ENCODE assay signal across 11 cellular contexts in genomic region chr15:30573012-30573491, GRCh38. TPM values are rescaled to one million over a fixed set of nuclear protein-coding genes. Genes with fewer than 3 reads are reported as not detected.
DNase-seq lines count a peak whose midpoint lies in the region; ATAC-seq, FAIRE-seq and TF ChIP-seq lines count a peak whose summit lies in the region.
"Not testable (repeated sequence)": the region's sequence is repeated elsewhere in the genome, so short reads cannot be mapped to it uniquely, and the experiment has no call there.
"Had no signal": no experiment of that assay in that cellular context is flagged by ENCODE, and none has a peak within 500 bp of the region (broad histone marks: within the 10 kb centered on the region; RNA-seq: fewer than 3 reads in every experiment).

No MANE protein-coding gene starts in this region.

- not testable (repeated sequence) for DNase-seq in A549 (ENCODE audit: low read depth in 1 of 2, low spot score in 1 of 2); Jurkat, Clone E6-1 (ENCODE audit: low read depth, low spot score); activated B cell treated with CpG ODN at 0.5 μM for 24 hours; body of pancreas; fibroblast of pulmonary artery (ENCODE audit: low read depth); left colon; natural killer cell treated with Interleukin-12 subunit alpha and Interleukin-12 subunit beta and Interleukin-15 and Interleukin-18, amount 100 ng/mL, for 72 hours (ENCODE audit: low spot score); stimulated activated naive CD8-positive, alpha-beta T cell treated with anti-CD3 and anti-CD28 coated beads, Interleukin-15, amount 100 ng/mL, for 72 hours

- intact Hi-C loops in activated B cell treated with CpG ODN at 0.5 μM for 24 hours (cut with micrococcal nuclease); body of pancreas (cut with DNase I); left colon (cut with DNase I, micrococcal nuclease): not testable (repeated sequence)

- H3K36me3 Mint-ChIP-seq in activated B cell treated with CpG ODN at 0.5 μM for 24 hours (ENCODE audit: low read depth); natural killer cell treated with Interleukin-12 subunit alpha and Interleukin-12 subunit beta and Interleukin-15 and Interleukin-18, amount 100 ng/mL, for 72 hours: not testable (repeated sequence)

- H3K27ac ChIP-seq in A549, body of pancreas: not testable (repeated sequence)

- not testable (repeated sequence) for H3K9me3 Mint-ChIP-seq in activated B cell treated with CpG ODN at 0.5 μM for 24 hours; natural killer cell treated with Interleukin-12 subunit alpha and Interleukin-12 subunit beta and Interleukin-15 and Interleukin-18, amount 100 ng/mL, for 72 hours; stimulated activated naive CD8-positive, alpha-beta T cell treated with anti-CD3 and anti-CD28 coated beads, Interleukin-15, amount 100 ng/mL, for 72 hours

- H3K27me3 Mint-ChIP-seq in activated B cell treated with CpG ODN at 0.5 μM for 24 hours; natural killer cell treated with Interleukin-12 subunit alpha and Interleukin-12 subunit beta and Interleukin-15 and Interleukin-18, amount 100 ng/mL, for 72 hours; stimulated activated naive CD8-positive, alpha-beta T cell treated with anti-CD3 and anti-CD28 coated beads, Interleukin-15, amount 100 ng/mL, for 72 hours: not testable (repeated sequence)

- not testable (repeated sequence) for FAIRE-seq in A549 (lab: Jason Lieb, UNC)

- ATAC-seq in A549, result peak; percentile 92 to 96
- peak; percentile 84 for ATAC-seq in activated B cell treated with CpG ODN at 0.5 μM for 24 hours (ENCODE audit: low read depth)
- peak; percentile 62 for ATAC-seq in body of pancreas
- ATAC-seq in left colon, result peak; percentile 70
- peak; percentile 80 to 85 for ATAC-seq in natural killer cell treated with Interleukin-12 subunit alpha and Interleukin-12 subunit beta and Interleukin-15 and Interleukin-18, amount 100 ng/mL, for 72 hours
- ATAC-seq in stimulated activated naive CD8-positive, alpha-beta T cell treated with anti-CD3 and anti-CD28 coated beads, Interleukin-15, amount 100 ng/mL, for 72 hours, result peak; percentile 70

- TF ChIP-seq EP300 in A549 (IDR thresholded peaks at IDR 0.05), result not testable (repeated sequence)

- POLR2A ChIA-PET in A549 (lab: Yijun Ruan, JAX); activated B cell treated with CpG ODN at 0.5 μM for 24 hours (lab: Charles Lee): not testable (repeated sequence)

- H3K27ac Mint-ChIP-seq in activated B cell treated with CpG ODN at 0.5 μM for 24 hours; natural killer cell treated with Interleukin-12 subunit alpha and Interleukin-12 subunit beta and Interleukin-15 and Interleukin-18, amount 100 ng/mL, for 72 hours; stimulated activated naive CD8-positive, alpha-beta T cell treated with anti-CD3 and anti-CD28 coated beads, Interleukin-15, amount 100 ng/mL, for 72 hours: not testable (repeated sequence)

- H3K27me3 ChIP-seq in body of pancreas, result not testable (repeated sequence)

- H3K9me3 ChIP-seq in A549, body of pancreas: not testable (repeated sequence)

- H3K36me3 ChIP-seq in body of pancreas (replicated peaks in 1 of 2; ENCODE audit: insufficient read depth in 1 of 2, low read depth in 2 of 2), result not testable (repeated sequence)

- not testable (repeated sequence) for H3K4me1 ChIP-seq in A549, body of pancreas

- not testable (repeated sequence) for TF ChIP-seq CTCF in A549 (IDR thresholded peaks at IDR 0.05); activated B cell treated with CpG ODN at 0.5 μM for 24 hours (IDR thresholded peaks at IDR 0.05); body of pancreas (IDR thresholded peaks at IDR 0.05); fibroblast of pulmonary artery (IDR thresholded peaks at IDR 0.05; ENCODE audit: low read length, missing control alignments)

- CTCF ChIA-PET in A549 (lab: Yijun Ruan, JAX); activated B cell treated with CpG ODN at 0.5 μM for 24 hours (lab: Charles Lee): not testable (repeated sequence)

- TF ChIP-seq RAD21 in A549 (conservative IDR thresholded peaks at IDR 0.05 in 1 of 2, IDR thresholded peaks at IDR 0.05 in 1 of 2), result not testable (repeated sequence)

- no CpG with 5 or more reads among the region's 38 CpGs for WGBS in A549 (ENCODE audit: missing lambda C conversion rate)
- WGBS in body of pancreas, 2 donors, result no CpG with 5 or more reads among the region's 38 CpGs

- peak overlapping the region; percentile 39; the same call in 2 of the 3 replicates for H3K4me3 ChIP-seq in A549
- peak overlapping the region; percentile 24; the same call in 1 of the 2 replicates for H3K4me3 ChIP-seq in Jurkat, Clone E6-1 (ENCODE audit: low read length)
- not testable (repeated sequence) for H3K4me3 ChIP-seq in body of pancreas
- peak overlapping the region; percentile 27 for H3K4me3 ChIP-seq in fibroblast of pulmonary artery (replicated peaks; ENCODE audit: low read depth, low read length)

- not testable (repeated sequence) for TF ChIP-seq POLR2A in A549 (IDR thresholded peaks at IDR 0.05; ENCODE audit: low read length); body of pancreas (IDR thresholded peaks at IDR 0.05)

- not testable (repeated sequence) for H3K4me1 Mint-ChIP-seq in activated B cell treated with CpG ODN at 0.5 μM for 24 hours; natural killer cell treated with Interleukin-12 subunit alpha and Interleukin-12 subunit beta and Interleukin-15 and Interleukin-18, amount 100 ng/mL, for 72 hours (ENCODE audit: low read depth in 2 of 2); stimulated activated naive CD8-positive, alpha-beta T cell treated with anti-CD3 and anti-CD28 coated beads, Interleukin-15, amount 100 ng/mL, for 72 hours

- not testable (repeated sequence) for H3K4me2 ChIP-seq in A549

- H3K4me3 Mint-ChIP-seq in activated B cell treated with CpG ODN at 0.5 μM for 24 hours; natural killer cell treated with Interleukin-12 subunit alpha and Interleukin-12 subunit beta and Interleukin-15 and Interleukin-18, amount 100 ng/mL, for 72 hours; stimulated activated naive CD8-positive, alpha-beta T cell treated with anti-CD3 and anti-CD28 coated beads, Interleukin-15, amount 100 ng/mL, for 72 hours: not testable (repeated sequence)

RNA-seq across cellular contexts. Expression of gene GOLGA8Q, which starts 21.2 kb away (rescaled TPM):
- polyA plus RNA-seq in A549 (2011; rRNA removed), result 0.34 and 0.45 TPM in 2 replicates
- 0.07 and 0.08 TPM in 2 replicates for polyA plus RNA-seq in A549 (2012; cell fraction: cytosol; rRNA removed)
- polyA plus RNA-seq in A549 (2012; cell fraction: nucleus; rRNA removed), result 0.40 and 0.44 TPM in 2 replicates
- 0.12 to 0.36 TPM (median 0.25 TPM) in 3 replicates for polyA plus RNA-seq in A549 (2017; fragmentation: RNase III; extraction: RNeasy Plus Mini Kit Qiagen cat#74134 plus additional on column Dnase treatment)
- polyA minus RNA-seq in A549 (2011; rRNA and poly(A)+ RNA removed), result 0.12 and 0.15 TPM in 2 replicates
- polyA plus RNA-seq in Jurkat, Clone E6-1 (2012; ENCODE audit: insufficient read depth, insufficient read length), result not detected
- total RNA-seq in activated B cell treated with CpG ODN at 0.5 μM for 24 hours, result 0.64 and 1.8 TPM in 2 replicates
- 1 to 10 TPM in 1 of 2 donors, under 1 TPM in 1; 0.26 to 1.3 TPM for total RNA-seq in body of pancreas
- under 1 TPM in 1 of 2 donors, not detected in 1; 0.43 TPM for total RNA-seq in left colon
- 10 to 100 TPM; 27.5 to 28.6 TPM for total RNA-seq in natural killer cell treated with Interleukin-12 subunit alpha and Interleukin-12 subunit beta and Interleukin-15 and Interleukin-18, amount 100 ng/mL, for 72 hours
- total RNA-seq: endodermal cell, M059J had no signal

RNA-seq across cellular contexts. Expression of gene GOLGA8H, which starts 30.8 kb away (rescaled TPM):
- polyA plus RNA-seq in A549 (2011; rRNA removed), result 1.6 and 2.2 TPM in 2 replicates
- 1.00 and 1.1 TPM in 2 replicates for polyA plus RNA-seq in A549 (2012; cell fraction: cytosol; rRNA removed)
- 2.5 and 2.9 TPM in 2 replicates for polyA plus RNA-seq in A549 (2012; cell fraction: nucleus; rRNA removed)
- polyA plus RNA-seq in A549 (2017; fragmentation: RNase III; extraction: RNeasy Plus Mini Kit Qiagen cat#74134 plus additional on column Dnase treatment), result 2.2 to 2.5 TPM (median 2.3 TPM) in 3 replicates
- polyA minus RNA-seq in A549 (2011; rRNA and poly(A)+ RNA removed), result 0.54 and 1.1 TPM in 2 replicates
- 2.8 TPM for polyA plus RNA-seq in Jurkat, Clone E6-1 (2012; ENCODE audit: insufficient read depth, insufficient read length)
- total RNA-seq in activated B cell treated with CpG ODN at 0.5 μM for 24 hours, result 0.35 TPM in 1 of 2 replicates, not detected in the other
- 1 to 10 TPM in 1 of 2 donors, not detected in 1; 2.3 TPM for total RNA-seq in body of pancreas
- total RNA-seq in left colon, result under 1 TPM in 1 of 2 donors, not detected in 1; 0.47 TPM
- total RNA-seq in natural killer cell treated with Interleukin-12 subunit alpha and Interleukin-12 subunit beta and Interleukin-15 and Interleukin-18, amount 100 ng/mL, for 72 hours, result 1 to 10 TPM in 1 of 2 donors, under 1 TPM in 1; 0.55 to 1.7 TPM
- total RNA-seq: osteoblast had no signal

Comparison
In these comparisons a context has a peak if more than half of its experiments do, and no peak if none do; other contexts are left out.
1. RNA of gene GOLGA8Q, which starts 21.2 kb away (total RNA-seq): 27.5 to 28.6 TPM in natural killer cell treated with Interleukin-12 subunit alpha and Interleukin-12 subunit beta and Interleukin-15 and Interleukin-18, amount 100 ng/mL, for 72 hours; 0.26 to 1.3 TPM in body of pancreas, 0.64 to 1.8 TPM in activated B cell treated with CpG ODN at 0.5 μM for 24 hours and 0.43 TPM in left colon; every median in the first group is over 10 times any median in the second.
2. Peak in every context shown above with its lines, with median percentiles within 50 percentile points of each other: ATAC-seq.